In genomic region chr22:28314959-28315358, GRCh38 we compare ENCODE assay signal across 7 cellular contexts.
"Had no signal": no experiment of that assay in that cellular context is flagged by ENCODE, and none has a peak within 500 bp of the region (broad histone marks: within the 10 kb centered on the region; RNA-seq: fewer than 3 reads in every experiment).

No MANE protein-coding gene starts in this region.

- H2AFZ ChIP-seq: GM23338 had no signal

- ATAC-seq: GM23338 had no signal

- H3K4me2 ChIP-seq: GM23338 had no signal

- H3K4me3 ChIP-seq: GM23338 had no signal

- FAIRE-seq: H1, H54, HTR-8/SVneo had no signal

- DNase-seq: H9, HCEC 1CT, IMR-90 had no signal
